In genomic region chrX:118530537-118530936, GRCh38 we compare ENCODE assay signal across 1 cellular context.
TF ChIP-seq lines count a peak whose summit lies in the region.

No MANE protein-coding gene starts in this region.

TF ChIP-seq in K562, 482 proteins besides CTCF, POLR2A, EP300 and RAD21 (continued from another document):
- TF ChIP-seq ATF3 (IDR thresholded peaks at IDR 0.05) (peak; percentile 84), ATF3 (CRISPR knock-in tag; conservative IDR thresholded peaks at IDR 0.05) (no peak), ELF1 (tag; IDR thresholded peaks at IDR 0.05) (no peak), JUND (IDR thresholded peaks at IDR 0.05; ENCODE audit: borderline replicate concordance, low read depth, low read length) (peak; percentile 43; the same call in 1 of the 2 replicates), JUND (tag; IDR thresholded peaks at IDR 0.05; ENCODE audit: borderline replicate concordance, low read depth, low read length) (no peak; the same call in 2 of the 3 replicates), ZBED1 (IDR thresholded peaks at IDR 0.05) (no peak), TSC22D4 (tag; IDR thresholded peaks at IDR 0.05) (no peak)
TF ChIP-seq in K562: peak in this region for 7.
